Comparison of ENCODE assay signal across 11 cellular contexts in genomic region chr17:80792373-80792781, GRCh38.
DNase-seq lines count a peak whose midpoint lies in the region; ATAC-seq and TF ChIP-seq lines count a peak whose summit lies in the region.
"Had no signal": no experiment of that assay in that cellular context is flagged by ENCODE, and none has a peak within 500 bp of the region (broad histone marks: within the 10 kb centered on the region; RNA-seq: fewer than 3 reads in every experiment).

No MANE protein-coding gene starts in this region.

- H3K4me3 Mint-ChIP-seq in activated naive CD4-positive, alpha-beta T cell treated with anti-CD3 and anti-CD28 coated beads, Interleukin-2, amount 10 ng/mL, durations not matched to agents 7 days and 5 days, result peak overlapping the region; percentile 27

- peaks cover 11 to 29% of the 10 kb centered on the region in 2 donors for H3K4me1 ChIP-seq in ascending aorta
- H3K4me1 ChIP-seq in left lung, result peaks cover 9 to 44% of the 10 kb centered on the region in 2 donors
- H3K4me1 ChIP-seq in upper lobe of right lung, result peaks cover 55% of the 10 kb centered on the region
- H3K4me1 ChIP-seq: testis had no signal

- H3K36me3 ChIP-seq in ascending aorta (no peaks in the 10 kb centered on the region), left lung (no peaks in the 10 kb centered on the region), upper lobe of right lung (no peaks in the 10 kb centered on the region)

- H3K4me1 Mint-ChIP-seq in activated naive CD4-positive, alpha-beta T cell treated with anti-CD3 and anti-CD28 coated beads, Interleukin-2, amount 10 ng/mL, durations not matched to agents 7 days and 5 days, result peaks cover 79% of the 10 kb centered on the region

- no peak for ATAC-seq in left lung
- ATAC-seq in upper lobe of right lung, result no peak
- ATAC-seq in HG02852 (IDR thresholded peaks at IDR 0.05; ENCODE audit: unreplicated experiment), result no peak
- no peak for ATAC-seq in HG03520 (IDR thresholded peaks at IDR 0.05; ENCODE audit: unreplicated experiment)

- peaks cover 66% of the 10 kb centered on the region for H3K36me3 Mint-ChIP-seq in activated naive CD4-positive, alpha-beta T cell treated with anti-CD3 and anti-CD28 coated beads, Interleukin-2, amount 10 ng/mL, durations not matched to agents 7 days and 5 days

- DNase-seq in activated naive CD4-positive, alpha-beta T cell treated with anti-CD3 and anti-CD28 coated beads, Interleukin-2, amount 10 ng/mL, durations not matched to agents 7 days and 5 days, result peak; percentile 22
- DNase-seq in activated naive CD4-positive, alpha-beta T cell treated with anti-CD3 and anti-CD28 coated beads, Interleukin-2, amount 50 U/mL, for 16 hours, result no peak
- DNase-seq in ascending aorta (ENCODE audit: low spot score in 2 of 2) (no peak), left lung (peak in 1 of 2 donors; percentile 13), upper lobe of right lung (no peak), ureter (ENCODE audit: low spot score) (no peak)
- DNase-seq: AML-193, NCI-H82 had no signal

- CTCF ChIA-PET in activated naive CD4-positive, alpha-beta T cell treated with anti-CD3 and anti-CD28 coated beads, Interleukin-2, amount 10 ng/mL, durations not matched to agents 7 days and 5 days (lab: Charles Lee), result interaction anchor here (1.2 kb wide), 1 partner anchor 10 kb away, joined by 3 read pairs; no protein-coding TSS in a partner anchor

- H3K27ac Mint-ChIP-seq in activated naive CD4-positive, alpha-beta T cell treated with anti-CD3 and anti-CD28 coated beads, Interleukin-2, amount 10 ng/mL, durations not matched to agents 7 days and 5 days, result peak overlapping the region; percentile 100

- intact Hi-C loops in ascending aorta (cut with DNase I) (loop anchor here (5.0 kb wide), 1 partner anchor 35 kb away; no protein-coding TSS in a partner anchor), left lung (cut with DNase I) (no loop called here), upper lobe of right lung (cut with DNase I) (no loop called here)

- H3K9me3 ChIP-seq in ascending aorta (no peaks in the 10 kb centered on the region), left lung (no peaks in the 10 kb centered on the region), upper lobe of right lung (no peaks in the 10 kb centered on the region)
- H3K9me3 ChIP-seq: testis had no signal

- H3K4me3 ChIP-seq in ascending aorta, result peak overlapping the region in 1 of 2 donors; percentile 11
- no peak overlapping the region for H3K4me3 ChIP-seq in left lung
- H3K4me3 ChIP-seq in upper lobe of right lung, result no peak overlapping the region
- H3K4me3 ChIP-seq: testis had no signal

- H3K27ac ChIP-seq in ascending aorta (peak overlapping the region; percentile 53 to 79), left lung (peak overlapping the region; percentile 59 to 70), upper lobe of right lung (peak overlapping the region; percentile 58)

- peaks cover 14% of the 10 kb centered on the region for H3K9me3 Mint-ChIP-seq in activated naive CD4-positive, alpha-beta T cell treated with anti-CD3 and anti-CD28 coated beads, Interleukin-2, amount 10 ng/mL, durations not matched to agents 7 days and 5 days

- H3K27me3 ChIP-seq in ascending aorta (no peaks in the 10 kb centered on the region), left lung (no peaks in the 10 kb centered on the region), upper lobe of right lung (no peaks in the 10 kb centered on the region)
- H3K27me3 ChIP-seq: testis had no signal

- no peak for TF ChIP-seq CTCF in ascending aorta (IDR thresholded peaks at IDR 0.05)
- TF ChIP-seq CTCF in left lung (IDR thresholded peaks at IDR 0.05), result no peak
- no peak for TF ChIP-seq CTCF in upper lobe of right lung (IDR thresholded peaks at IDR 0.05)

- H3K27me3 Mint-ChIP-seq in activated naive CD4-positive, alpha-beta T cell treated with anti-CD3 and anti-CD28 coated beads, Interleukin-2, amount 10 ng/mL, durations not matched to agents 7 days and 5 days, result no peaks in the 10 kb centered on the region
